Comparison of ENCODE assay signal across 1 cellular context in the genomic region with DNA sequence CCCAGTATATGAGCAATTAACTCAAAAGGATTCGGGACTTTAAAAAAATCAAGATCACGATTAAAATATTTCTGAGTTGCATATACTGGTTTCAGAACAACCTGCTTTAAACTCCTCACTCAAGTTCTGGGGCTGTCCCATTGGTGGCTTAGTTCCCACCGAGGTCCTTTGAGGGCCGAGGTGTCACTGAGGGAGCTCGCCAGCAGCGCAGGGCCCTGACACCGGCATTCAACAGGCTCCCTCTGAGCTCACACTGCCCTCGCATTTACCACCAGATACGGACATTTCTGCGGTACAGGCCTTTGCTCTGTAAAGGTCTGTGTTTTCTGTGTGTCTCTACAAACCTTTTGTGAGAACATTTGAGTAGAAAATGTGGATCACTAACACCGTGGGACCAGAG.
TF ChIP-seq lines count a peak whose summit lies in the region.

No MANE protein-coding gene starts in this region.

TF ChIP-seq in HepG2, 621 proteins besides CTCF, POLR2A, EP300 and RAD21:
- TF ChIP-seq, protein P1, sequence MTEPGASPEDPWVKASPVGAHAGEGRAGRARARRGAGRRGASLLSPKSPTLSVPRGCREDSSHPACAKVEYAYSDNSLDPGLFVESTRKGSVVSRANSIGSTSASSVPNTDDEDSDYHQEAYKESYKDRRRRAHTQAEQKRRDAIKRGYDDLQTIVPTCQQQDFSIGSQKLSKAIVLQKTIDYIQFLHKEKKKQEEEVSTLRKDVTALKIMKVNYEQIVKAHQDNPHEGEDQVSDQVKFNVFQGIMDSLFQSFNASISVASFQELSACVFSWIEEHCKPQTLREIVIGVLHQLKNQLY (CRISPR knock-in tag; IDR thresholded peaks at IDR 0.05) = no peak
- TF ChIP-seq ZNF556 (CRISPR knock-in tag; IDR thresholded peaks at IDR 0.05; ENCODE audit: borderline replicate concordance) (no peak), ARID3A (IDR thresholded peaks at IDR 0.05; ENCODE audit: low read depth, low read length) (no peak), PCBP1 (IDR thresholded peaks at IDR 0.05; ENCODE audit: borderline replicate concordance, low read depth, low read length) (no peak)
